Comparison of ENCODE assay signal across 11 cellular contexts in the genomic region with DNA sequence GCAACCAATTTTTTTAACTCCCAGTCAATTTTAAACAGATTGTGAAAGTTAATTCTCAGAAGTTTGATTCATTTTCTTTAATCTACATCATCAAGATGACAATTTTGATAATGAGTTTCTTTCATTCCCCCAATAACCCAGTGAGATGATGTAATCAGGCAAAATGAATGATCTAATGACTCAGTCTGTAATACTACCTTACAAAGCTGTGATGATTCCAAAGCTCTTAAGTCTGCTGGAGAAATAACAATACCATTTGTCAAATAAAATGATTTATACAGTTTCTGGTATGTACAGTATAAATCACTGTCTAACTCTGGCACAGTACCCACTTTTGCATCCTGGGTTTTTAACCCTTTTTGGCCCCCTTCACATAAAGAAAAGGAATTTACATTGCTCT. TPM values are rescaled to one million over a fixed set of nuclear protein-coding genes. Genes with fewer than 3 reads are reported as not detected.
DNase-seq lines count a peak whose midpoint lies in the region; ATAC-seq and TF ChIP-seq lines count a peak whose summit lies in the region.
"Had no signal": no experiment of that assay in that cellular context is flagged by ENCODE, and none has a peak within 500 bp of the region (broad histone marks: within the 10 kb centered on the region; RNA-seq: fewer than 3 reads in every experiment).

No MANE protein-coding gene starts in this region.

- H3K36me3 ChIP-seq in Karpas-422 (ENCODE audit: insufficient read depth, low read length) (no peaks in the 10 kb centered on the region), psoas muscle (ENCODE audit: insufficient read depth in 1 of 2, low read depth in 1 of 2) (no peaks in the 10 kb centered on the region)
- H3K36me3 ChIP-seq: thoracic aorta had no signal

- intact Hi-C loops in psoas muscle (cut with DNase I), result loop anchor here in 1 of 2 donors (5.0 kb wide), 1 partner anchor 34 kb away; no protein-coding TSS in a partner anchor

- no peaks in the 10 kb centered on the region for H4K20me1 ChIP-seq in Karpas-422 (ENCODE audit: insufficient read depth, low read depth, low read length)

- no peak for ATAC-seq in psoas muscle
- ATAC-seq in GM18868 (IDR thresholded peaks at IDR 0.05; ENCODE audit: unreplicated experiment), result no peak

- peaks cover 3% of the 10 kb centered on the region; the same call in 1 of the 2 replicates for H3K79me2 ChIP-seq in Karpas-422 (ENCODE audit: low read length)

- H3K9me2 ChIP-seq in Karpas-422 (replicated peaks; ENCODE audit: insufficient read depth, low read length), result no peaks in the 10 kb centered on the region

- H3K9me3 ChIP-seq in Karpas-422 (ENCODE audit: low read length) (no peaks in the 10 kb centered on the region), psoas muscle (no peaks in the 10 kb centered on the region)
- H3K9me3 ChIP-seq: thoracic aorta had no signal

- peaks cover 14% of the 10 kb centered on the region for H3K4me1 ChIP-seq in Karpas-422 (ENCODE audit: low read length)
- no peaks in the 10 kb centered on the region for H3K4me1 ChIP-seq in psoas muscle

- H3K27ac ChIP-seq in Karpas-422 (ENCODE audit: low read length) (no peak overlapping the region), psoas muscle (no peak overlapping the region)
- H3K27ac ChIP-seq: thoracic aorta had no signal

- no peak for TF ChIP-seq CTCF in astrocyte of the cerebellum (IDR thresholded peaks at IDR 0.05; ENCODE audit: low read depth, low read length, missing control alignments)
- no peak for TF ChIP-seq CTCF in psoas muscle (IDR thresholded peaks at IDR 0.05)

- in situ Hi-C loops in astrocyte of the cerebellum (cut with HindIII; ENCODE audit: low sequenced_read_pairs), result no loop called here

- DNase-seq in EL, result peak; percentile 82
- DNase-seq in Karpas-422, result peak; percentile 37
- peak; percentile 47 for DNase-seq in astrocyte of the cerebellum (ENCODE audit: low read depth)
- DNase-seq in kidney tubule cell (ENCODE audit: low spot score), result peak; percentile 75
- DNase-seq in superior temporal gyrus (ENCODE audit: extremely low spot score), result no peak
- DNase-seq in psoas muscle, result no peak
- DNase-seq: activated CD4-positive, alpha-beta T cell treated with anti-CD3 and anti-CD28 coated beads for 48 hours; glutamatergic neuron had no signal

- H3K4me2 ChIP-seq in Karpas-422 (ENCODE audit: low read depth, low read length, poor library complexity, severe bottlenecking), result no peak overlapping the region

- no peak overlapping the region for H3K9ac ChIP-seq in Karpas-422 (ENCODE audit: low read length)

- H3K27me3 ChIP-seq in Karpas-422 (ENCODE audit: low read length) (no peaks in the 10 kb centered on the region), psoas muscle (ENCODE audit: insufficient read depth in 3 of 3, low read length in 2 of 3) (no peaks in the 10 kb centered on the region)

- no peak overlapping the region for H2AFZ ChIP-seq in Karpas-422 (ENCODE audit: low read length)

- H3K4me3 ChIP-seq in Karpas-422 (ENCODE audit: low read length) (no peak overlapping the region), astrocyte of the cerebellum (ENCODE audit: low read depth, low read length) (no peak overlapping the region), psoas muscle (no peak overlapping the region)
- H3K4me3 ChIP-seq: thoracic aorta had no signal

RNA-seq across cellular contexts. Expression of gene AKIP1, which starts 4.4 kb away (rescaled TPM):
- total RNA-seq in Karpas-422 (2014; rRNA removed; shearing (Covaris generic); ENCODE audit: low replicate concordance), result 15.1 and 16.1 TPM in 2 replicates
- total RNA-seq in psoas muscle, result 10 to 100 TPM; 11.3 to 22.7 (median 16.5) TPM
- 10 to 100 TPM; 18.8 to 30.2 (median 21.6) TPM for polyA plus RNA-seq in psoas muscle

RNA-seq across cellular contexts. Expression of gene C11orf16, which starts 26.1 kb away (rescaled TPM):
- not detected in 2 replicates for total RNA-seq in Karpas-422 (2014; rRNA removed; shearing (Covaris generic); ENCODE audit: low replicate concordance)
- not detected for total RNA-seq in psoas muscle
- not detected for polyA plus RNA-seq in psoas muscle
- total RNA-seq: mucosa of gallbladder, thoracic aorta had no signal

RNA-seq across cellular contexts. Expression of gene ASCL3, which starts 36.2 kb away (rescaled TPM):
- total RNA-seq in Karpas-422 (2014; rRNA removed; shearing (Covaris generic); ENCODE audit: low replicate concordance), result not detected in 2 replicates
- total RNA-seq in psoas muscle, result not detected
- polyA plus RNA-seq in psoas muscle, result not detected
- total RNA-seq: mucosa of gallbladder, thoracic aorta had no signal

RNA-seq across cellular contexts. Expression of gene TMEM9B, which starts 57.6 kb away (rescaled TPM):
- 32.9 and 40.0 TPM in 2 replicates for total RNA-seq in Karpas-422 (2014; rRNA removed; shearing (Covaris generic); ENCODE audit: low replicate concordance)
- total RNA-seq in psoas muscle, result 10 to 100 TPM; 32.1 to 54.5 (median 36.0) TPM
- 10 to 100 TPM; 40.7 to 83.4 (median 73.3) TPM for polyA plus RNA-seq in psoas muscle

Comparison
In these comparisons a context has a peak if more than half of its experiments do, and no peak if none do; other contexts are left out.
1. DNase-seq: peak in EL (single experiment), Karpas-422 (single experiment), astrocyte of the cerebellum (single experiment) and kidney tubule cell (single experiment); none in superior temporal gyrus (single experiment) and psoas muscle (0 of 2).